ENCODE assay signal across 8 cellular contexts in genomic region chr16:89701425-89702406, GRCh38. TPM values are rescaled to one million over a fixed set of nuclear protein-coding genes. Genes with fewer than 3 reads are reported as not detected.
DNase-seq lines count a peak whose midpoint lies in the region; ATAC-seq and TF ChIP-seq lines count a peak whose summit lies in the region.

Gene SPATA2L, minus strand, starts transcription at chr16:89701705. Its CDS starts 473 bp downstream, at chr16:89701232.

- peaks cover 0 to 19% (median 7%) of the 10 kb centered on the region in 4 donors for H3K4me1 ChIP-seq in right lobe of liver

- TF ChIP-seq POLR2A in right lobe of liver (IDR thresholded peaks at IDR 0.05), result peak; percentile 91

- DNase-seq in CD14-positive monocyte (ENCODE audit: low spot score), result peak; percentile 91
- DNase-seq in NCI-H69 (lab: John Stamatoyannopoulos, UW), result peak; percentile 96
- DNase-seq in activated CD4-positive, alpha-beta T cell treated with anti-CD3 and anti-CD28 coated beads, Interleukin-2, amount 50 U/mL, for 24 hours (ENCODE audit: low read depth in 1 of 2, low spot score in 1 of 2), result peak; percentile 95
- peak; percentile 72 to 88 for DNase-seq in dermis microvascular lymphatic vessel endothelial cell (ENCODE audit: low read depth in 2 of 2)
- peak; percentile 97 for DNase-seq in right lobe of liver
- peak; percentile 97 for DNase-seq in stimulated activated CD4-positive, alpha-beta T cell treated with anti-CD3 and anti-CD28 coated beads, Interleukin-4, amount 100 ng/mL, for 4 hours

- H3K27ac Mint-ChIP-seq in CD14-positive monocyte, result peak within 1 kb of the TSS in 6 of 7 donors; percentile 68 to 92 (median 87)

- H3K36me3 ChIP-seq in right lobe of liver, result peaks cover 0 to 3% (median 0%) of the 10 kb centered on the region in 4 donors

- no peaks in the 10 kb centered on the region for H3K9me3 Mint-ChIP-seq in CD14-positive monocyte

- no peaks in the 10 kb centered on the region for H3K27me3 ChIP-seq in right lobe of liver

- WGBS in right lobe of liver (ENCODE audit: insufficient coverage, low coverage, low lambda C conversion rate, missing lambda C conversion rate), result 1% methylated on average over 17 of the region's 97 CpGs

- peaks cover 19% of the 10 kb centered on the region for H3K4me1 Mint-ChIP-seq in CD14-positive monocyte

- peak within 1 kb of the TSS; percentile 65 to 74 (median 69) for H3K4me3 ChIP-seq in right lobe of liver

- peaks cover 4 to 5% of the 10 kb centered on the region in 2 donors for H3K36me3 Mint-ChIP-seq in CD14-positive monocyte

- no peaks in the 10 kb centered on the region for H3K9me3 ChIP-seq in right lobe of liver

- H3K27me3 Mint-ChIP-seq in CD14-positive monocyte (ENCODE audit: low read depth in 3 of 3), result peaks cover 13% of the 10 kb centered on the region in 3 donors

- TF ChIP-seq CTCF in CD14-positive monocyte (IDR thresholded peaks at IDR 0.05) (no peak), right lobe of liver (IDR thresholded peaks at IDR 0.05) (no peak)

- ATAC-seq in GM19324 (IDR thresholded peaks at IDR 0.05; ENCODE audit: low FRiP score, unreplicated experiment) (peak; percentile 81), HG03457 (IDR thresholded peaks at IDR 0.05; ENCODE audit: unreplicated experiment) (peak; percentile 47), right lobe of liver (peak; percentile 68 to 82 (median 77))

- intact Hi-C loops in CD14-positive monocyte (cut with micrococcal nuclease), result loop anchor here (2.0 to 5.0 kb wide), 3 partner anchors 17 to 171 kb away; partner anchors contain the start of gene TCF25 (in 1 of the 2)
- intact Hi-C loops in right lobe of liver (cut with DNase I), result loop anchor here (10.0 kb wide), 2 partner anchors 93 to 173 kb away; partner anchors contain the start of gene TCF25 (in 1 of the 2)

- peak within 1 kb of the TSS; percentile 74 to 80 (median 79) for H3K27ac ChIP-seq in right lobe of liver

- H3K4me3 Mint-ChIP-seq in CD14-positive monocyte, result peak within 1 kb of the TSS; percentile 78 to 85

RNA-seq across cellular contexts. Expression of gene SPATA2L, which starts in this region (rescaled TPM):
- polyA plus RNA-seq in CD14-positive monocyte, result 10 to 100 TPM in 1 of 2 donors, 1 to 10 TPM in 1; 10.0 to 15.1 TPM
- total RNA-seq in dermis microvascular lymphatic vessel endothelial cell (10.0 and 17.4 TPM in 2 replicates), right lobe of liver (10 to 100 TPM in 3 of 6 experiments, 1 to 10 TPM in 3; 5.6 to 17.9 (median 11.2) TPM)

Comparison
In these comparisons a context has a peak if more than half of its experiments do, and no peak if none do; other contexts are left out.
1. Peak in every context shown above with its lines: DNase-seq, ATAC-seq, H3K4me3 ChIP-seq and H3K27ac ChIP-seq.